19 cellular contexts compared by ENCODE assay signal in the genomic region with DNA sequence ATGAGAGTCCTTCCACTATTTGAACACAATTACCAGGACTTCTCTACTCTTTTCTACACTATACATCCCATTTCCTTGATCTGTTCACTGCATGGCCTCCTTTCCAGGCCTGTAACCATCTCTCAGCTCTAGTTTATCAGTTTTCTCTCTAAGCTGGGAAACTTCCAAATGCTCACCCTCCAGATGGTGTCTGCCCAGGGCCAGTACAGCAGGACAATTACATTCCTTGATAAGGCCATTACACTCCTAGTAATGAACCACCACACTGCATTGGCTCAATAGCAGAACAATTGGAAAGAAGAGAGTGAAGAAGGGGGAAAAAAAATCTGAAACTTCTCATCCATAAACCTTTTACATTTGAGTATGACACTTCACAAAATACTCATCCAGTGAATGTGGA.
DNase-seq lines count a peak whose midpoint lies in the region; FAIRE-seq and TF ChIP-seq lines count a peak whose summit lies in the region.
"Had no signal": no experiment of that assay in that cellular context is flagged by ENCODE, and none has a peak within 500 bp of the region (broad histone marks: within the 10 kb centered on the region; RNA-seq: fewer than 3 reads in every experiment).

No MANE protein-coding gene starts in this region.

- FAIRE-seq in RCC 7860 (lab: Jason Lieb, UNC): no peak
- FAIRE-seq: HTR-8/SVneo had no signal

- H3K79me2 ChIP-seq in SK-N-SH (ENCODE audit: insufficient read depth): no peaks in the 10 kb centered on the region

- peak in 1 of 2 experiments; percentile 93; a peak in 2 of 4 replicates for TF ChIP-seq EP300 in SK-N-SH (IDR thresholded peaks at IDR 0.05; ENCODE audit: borderline replicate concordance in 1 of 2, low read depth in 1 of 2, low read length in 1 of 2)

- DNase-seq in DMS 273 (lab: John Stamatoyannopoulos, UW; ENCODE audit: unreplicated experiment) (peak; percentile 75), EL (peak; percentile 14), SK-N-SH (peak; percentile 63), fibroblast of peridontal ligament (ENCODE audit: extremely low read depth) (peak; percentile 13), GF-D8 (lab: John Stamatoyannopoulos, UW) (no peak), RCC 7860 (ENCODE audit: low spot score) (no peak), AG20443 (ENCODE audit: low spot score) (no peak), MG63 (no peak)
- DNase-seq: CD4-positive, alpha-beta T cell; COR-L47; NCI-H2107; NCI-H510A treated with DMSO at 0.1 percent for 48 hours; NCI-H774; OCI-M1; SHP77 treated with DMSO at 0.1 percent for 48 hours had no signal

- H3K4me2 ChIP-seq in SK-N-SH: no peak overlapping the region
- H3K4me2 ChIP-seq: BLaER1, KMS-11 had no signal

- H3K27ac ChIP-seq in SK-N-SH (ENCODE audit: low read depth in 2 of 2, low read length in 1 of 2): peak overlapping the region in 1 of 2 experiments; percentile 100; a peak in 2 of 4 replicates
- H3K27ac ChIP-seq: BLaER1, KMS-11, SK-N-MC had no signal

- no peaks in the 10 kb centered on the region for H3K9me2 ChIP-seq in SK-N-SH

- no peaks in the 10 kb centered on the region for H3K36me3 ChIP-seq in SK-N-SH (replicated peaks in 1 of 2; ENCODE audit: control insufficient read depth in 1 of 2, insufficient read depth in 2 of 2, low read length in 1 of 2)
- no peaks in the 10 kb centered on the region for H3K36me3 ChIP-seq in MG63
- H3K36me3 ChIP-seq: BLaER1 had no signal

- H3K9me3 ChIP-seq in SK-N-SH (no peaks in the 10 kb centered on the region), MG63 (no peaks in the 10 kb centered on the region)
- H3K9me3 ChIP-seq: BLaER1 had no signal

- POLR2A ChIA-PET in SK-N-SH (lab: Yijun Ruan, JAX): interaction anchor here (1.0 to 1.4 kb wide), 3 partner anchors 13 to 51 kb away, joined by 3 to 5 read pairs (median 4); no protein-coding TSS in a partner anchor

- no peaks in the 10 kb centered on the region for H3F3A ChIP-seq in SK-N-SH (replicated peaks; ENCODE audit: insufficient read depth)

- H3K4me1 ChIP-seq in SK-N-SH (ENCODE audit: control insufficient read depth in 1 of 2, insufficient read depth in 2 of 2, low read depth in 1 of 2, low read length in 1 of 2): peaks cover 0 to 59% of the 10 kb centered on the region in 2 experiments; a peak in 2 of 4 replicates

- no peak for TF ChIP-seq CTCF in SK-N-SH (IDR thresholded peaks at IDR 0.05)

- H2AFZ ChIP-seq in SK-N-SH (ENCODE audit: low read depth): no peak overlapping the region

- H3K4me3 ChIP-seq in SK-N-SH (ENCODE audit: low read depth in 2 of 2, low read length in 1 of 2) (no peak overlapping the region), MG63 (no peak overlapping the region)
- H3K4me3 ChIP-seq: BLaER1, SK-N-MC had no signal

- peak; percentile 30; the same call in 1 of the 2 replicates for TF ChIP-seq RAD21 in SK-N-SH (IDR thresholded peaks at IDR 0.05; ENCODE audit: low read length)

- no peak overlapping the region for H3K9ac ChIP-seq in SK-N-SH
- H3K9ac ChIP-seq: BLaER1, KMS-11 had no signal

- H4K20me1 ChIP-seq in SK-N-SH (ENCODE audit: insufficient read depth): no peaks in the 10 kb centered on the region
- H4K20me1 ChIP-seq: BLaER1 had no signal

- H3K27me3 ChIP-seq in SK-N-SH (ENCODE audit: insufficient read depth): peaks cover 4% of the 10 kb centered on the region; the same call in 1 of the 2 replicates
- no peaks in the 10 kb centered on the region for H3K27me3 ChIP-seq in MG63
- H3K27me3 ChIP-seq: BLaER1 had no signal

- CTCF ChIA-PET in SK-N-SH (lab: Yijun Ruan, JAX): interaction anchor here (1.1 to 2.8 kb wide), 5 partner anchors 12 to 253 kb away, joined by 3 to 8 read pairs (median 4); no protein-coding TSS in a partner anchor

TF ChIP-seq in SK-N-SH, 30 proteins besides CTCF, POLR2A, EP300 and RAD21:
- TF ChIP-seq RCOR1 (IDR thresholded peaks at IDR 0.05; ENCODE audit: low read length): peak; percentile 95
- peak; percentile 77 for TF ChIP-seq CHD2 (IDR thresholded peaks at IDR 0.05; ENCODE audit: low read length, partially characterized antibody)
- TF ChIP-seq MXI1 (IDR thresholded peaks at IDR 0.05; ENCODE audit: low read depth, low read length): 0 out of 2 replicates have a peak, but pooled peaks have one; percentile 52
- no peak for TF ChIP-seq GABPA (IDR thresholded peaks at IDR 0.05; ENCODE audit: low read depth)
- TF ChIP-seq TCF12 (IDR thresholded peaks at IDR 0.05): 0 out of 2 replicates have a peak, but pooled peaks have one; percentile 18
- TF ChIP-seq FOXJ3 (CRISPR knock-in tag; IDR thresholded peaks at IDR 0.05): peak; percentile 77; the same call in 1 of the 2 replicates
- TF ChIP-seq GATA2 (CRISPR knock-in tag; IDR thresholded peaks at IDR 0.05): peak; percentile 88
- no peak for TF ChIP-seq REST (IDR thresholded peaks at IDR 0.05; ENCODE audit: low read depth, low read length)

Comparison
In these comparisons a context has a peak if more than half of its experiments do, and no peak if none do; other contexts are left out.
1. DNase-seq: peak in DMS 273 (single experiment), EL (single experiment), SK-N-SH (single experiment) and fibroblast of peridontal ligament (single experiment); none in GF-D8 (single experiment), RCC 7860 (single experiment), AG20443 (single experiment) and MG63 (single experiment).